ENCODE assay signal across 10 cellular contexts in genomic region chr21:45308211-45309068, GRCh38. TPM values are rescaled to one million over a fixed set of nuclear protein-coding genes. Genes with fewer than 3 reads are reported as not detected.
DNase-seq lines count a peak whose midpoint lies in the region; ATAC-seq and TF ChIP-seq lines count a peak whose summit lies in the region.
"Had no signal": no experiment of that assay in that cellular context is flagged by ENCODE, and none has a peak within 500 bp of the region (broad histone marks: within the 10 kb centered on the region; RNA-seq: fewer than 3 reads in every experiment).

No MANE protein-coding gene starts in this region.

- H2AFZ ChIP-seq in mesenchymal stem cell (ENCODE audit: low read depth, low read length), result no peak overlapping the region

- intact Hi-C loops in breast epithelium (cut with DNase I; ENCODE audit: low total_unique reads) (no loop called here), uterus (cut with DNase I; ENCODE audit: low total_unique reads) (no loop called here)

- POLR2A ChIA-PET in activated naive CD8-positive, alpha-beta T cell treated with anti-CD3 and anti-CD28 coated beads, Interleukin-2, amount 10 ng/mL, durations not matched to agents 7 days and 5 days (lab: Charles Lee), result no interaction called here

- no peak for TF ChIP-seq POLR2A in breast epithelium (IDR thresholded peaks at IDR 0.05)
- TF ChIP-seq POLR2A in uterus (IDR thresholded peaks at IDR 0.05), result no peak

- peak; percentile 30 for DNase-seq in activated naive CD8-positive, alpha-beta T cell treated with anti-CD3 and anti-CD28 coated beads, Interleukin-2, amount 10 ng/mL, durations not matched to agents 7 days and 5 days
- no peak for DNase-seq in activated naive CD8-positive, alpha-beta T cell treated with anti-CD3 and anti-CD28 coated beads for 36 hours
- DNase-seq in breast epithelium (ENCODE audit: low spot score in 2 of 2) (no peak), mesenchymal stem cell (peak; percentile 97), uterus (peak in 1 of 2 donors; percentile 42), NCI-H2029 (lab: John Stamatoyannopoulos, UW) (no peak), mesendoderm (no peak), amygdala (lab: John Stamatoyannopoulos, UW) (no peak)

- no peak overlapping the region for H3K4me3 ChIP-seq in breast epithelium
- H3K4me3 ChIP-seq in mesenchymal stem cell (ENCODE audit: insufficient read depth in 1 of 2, low read depth in 1 of 2, low read length in 2 of 2), result peak overlapping the region in 1 of 2 experiments; percentile 31
- no peak overlapping the region for H3K4me3 ChIP-seq in uterus
- H3K4me3 ChIP-seq in mesendoderm (ENCODE audit: low read length), result no peak overlapping the region

- H3K36me3 ChIP-seq in breast epithelium (no peaks in the 10 kb centered on the region), mesenchymal stem cell (ENCODE audit: control insufficient read depth in 1 of 2, insufficient read depth in 2 of 2, low read depth in 1 of 2, low read length in 2 of 2) (no peaks in the 10 kb centered on the region), uterus (no peaks in the 10 kb centered on the region), mesendoderm (ENCODE audit: control insufficient read depth, insufficient read depth, low read length) (no peaks in the 10 kb centered on the region)

- no peak overlapping the region for H3K27ac Mint-ChIP-seq in activated naive CD8-positive, alpha-beta T cell treated with anti-CD3 and anti-CD28 coated beads, Interleukin-2, amount 10 ng/mL, durations not matched to agents 7 days and 5 days
- no peak overlapping the region for H3K27ac Mint-ChIP-seq in activated naive CD8-positive, alpha-beta T cell treated with anti-CD3 and anti-CD28 coated beads for 36 hours
- H3K27ac Mint-ChIP-seq: T-helper 2 cell treated with Interferon-gamma antibody and Interleukin-4, amounts not matched to agents 5 μg/mL and 100 μg/mL, for 36 hours had no signal

- no peak overlapping the region for H4K5ac ChIP-seq in mesendoderm (ENCODE audit: low read length)

- no peak overlapping the region for H3K56ac ChIP-seq in mesendoderm (ENCODE audit: low read length)

- H2AK5ac ChIP-seq in mesenchymal stem cell (ENCODE audit: low read length, severe bottlenecking) (peak overlapping the region; percentile 50), mesendoderm (ENCODE audit: low read length) (no peak overlapping the region)

- H3K27me3 ChIP-seq in breast epithelium, result no peaks in the 10 kb centered on the region
- peaks cover 0 to 7% of the 10 kb centered on the region in 2 experiments for H3K27me3 ChIP-seq in mesenchymal stem cell (ENCODE audit: control insufficient read depth in 1 of 2, insufficient read depth in 1 of 2, low read length in 2 of 2)
- H3K27me3 ChIP-seq in uterus, result no peaks in the 10 kb centered on the region
- no peaks in the 10 kb centered on the region for H3K27me3 ChIP-seq in mesendoderm (ENCODE audit: insufficient read depth, low read length, poor library complexity)

- H2BK5ac ChIP-seq in mesenchymal stem cell (ENCODE audit: low read depth, low read length, poor library complexity, severe bottlenecking) (peak overlapping the region; percentile 26), mesendoderm (ENCODE audit: low read length) (no peak overlapping the region)

- H3K9ac ChIP-seq in mesenchymal stem cell (ENCODE audit: low read length) (peak overlapping the region; percentile 64), mesendoderm (ENCODE audit: low read length) (no peak overlapping the region)

- H3K9me3 ChIP-seq in breast epithelium (no peaks in the 10 kb centered on the region), mesenchymal stem cell (ENCODE audit: control insufficient read depth, low read length) (no peaks in the 10 kb centered on the region), uterus (no peaks in the 10 kb centered on the region)

- peak overlapping the region; percentile 96 to 98 for H3K4ac ChIP-seq in mesenchymal stem cell (ENCODE audit: low read depth in 1 of 2, low read length in 2 of 2)
- H3K4ac ChIP-seq in mesendoderm (ENCODE audit: low read depth, low read length), result no peak overlapping the region

- no peak overlapping the region for H3K4me3 Mint-ChIP-seq in activated naive CD8-positive, alpha-beta T cell treated with anti-CD3 and anti-CD28 coated beads, Interleukin-2, amount 10 ng/mL, durations not matched to agents 7 days and 5 days
- H3K4me3 Mint-ChIP-seq in activated naive CD8-positive, alpha-beta T cell treated with anti-CD3 and anti-CD28 coated beads for 36 hours, result no peak overlapping the region
- H3K4me3 Mint-ChIP-seq: T-helper 2 cell treated with Interferon-gamma antibody and Interleukin-4, amounts not matched to agents 5 μg/mL and 100 μg/mL, for 36 hours had no signal

- H3K27ac ChIP-seq in breast epithelium (peak overlapping the region; percentile 60 to 90), mesenchymal stem cell (ENCODE audit: low read length, poor library complexity, severe bottlenecking) (peak overlapping the region; percentile 84), uterus (peak overlapping the region; percentile 62 to 74), mesendoderm (ENCODE audit: low read depth, low read length) (no peak overlapping the region)

- peak overlapping the region; percentile 83 to 98 for H3K18ac ChIP-seq in mesenchymal stem cell (ENCODE audit: low read depth in 1 of 2, low read length in 2 of 2)
- no peak overlapping the region for H3K18ac ChIP-seq in mesendoderm (ENCODE audit: low read length)

- H4K91ac ChIP-seq in mesenchymal stem cell (ENCODE audit: low read length), result peak overlapping the region; percentile 98

- H3K79me2 ChIP-seq in mesendoderm (ENCODE audit: control insufficient read depth, insufficient read depth, low read length), result no peaks in the 10 kb centered on the region

- no peak for TF ChIP-seq CTCF in breast epithelium (IDR thresholded peaks at IDR 0.05)
- TF ChIP-seq CTCF in uterus (IDR thresholded peaks at IDR 0.05), result no peak

- no peaks in the 10 kb centered on the region for H3K36me3 Mint-ChIP-seq in activated naive CD8-positive, alpha-beta T cell treated with anti-CD3 and anti-CD28 coated beads, Interleukin-2, amount 10 ng/mL, durations not matched to agents 7 days and 5 days
- H3K36me3 Mint-ChIP-seq in activated naive CD8-positive, alpha-beta T cell treated with anti-CD3 and anti-CD28 coated beads for 36 hours, result no peaks in the 10 kb centered on the region
- H3K36me3 Mint-ChIP-seq: CD4-positive, CD25-positive, alpha-beta regulatory T cell had no signal

- H3K79me1 ChIP-seq in mesenchymal stem cell (replicated peaks; ENCODE audit: low read length, poor library complexity, severe bottlenecking) (no peaks in the 10 kb centered on the region), mesendoderm (ENCODE audit: low read length) (no peaks in the 10 kb centered on the region)

- H3K23ac ChIP-seq in mesenchymal stem cell (ENCODE audit: low read length in 2 of 2) (peak overlapping the region in 1 of 2 experiments; percentile 66), mesendoderm (ENCODE audit: low read length) (no peak overlapping the region)

- H2BK15ac ChIP-seq in mesenchymal stem cell (ENCODE audit: low read depth, poor library complexity, severe bottlenecking), result peak overlapping the region; percentile 30
- H2BK15ac ChIP-seq in mesendoderm (replicated peaks; ENCODE audit: low read depth), result no peak overlapping the region

- peak overlapping the region in 1 of 2 experiments; percentile 86 for H3K14ac ChIP-seq in mesenchymal stem cell (ENCODE audit: low read length in 2 of 2)

- ATAC-seq in activated naive CD8-positive, alpha-beta T cell treated with anti-CD3 and anti-CD28 coated beads, Interleukin-2, amount 10 ng/mL, durations not matched to agents 7 days and 5 days (ENCODE audit: low read depth), result no peak

- H2BK120ac ChIP-seq in mesenchymal stem cell (ENCODE audit: low read depth, low read length) (peak overlapping the region; percentile 90), mesendoderm (ENCODE audit: low read depth, low read length) (no peak overlapping the region)

- H2BK12ac ChIP-seq in mesenchymal stem cell (ENCODE audit: low read length in 2 of 2), result peak overlapping the region; percentile 88 to 99

- peaks cover 1% of the 10 kb centered on the region for H3K4me1 Mint-ChIP-seq in activated naive CD8-positive, alpha-beta T cell treated with anti-CD3 and anti-CD28 coated beads, Interleukin-2, amount 10 ng/mL, durations not matched to agents 7 days and 5 days
- H3K4me1 Mint-ChIP-seq in activated naive CD8-positive, alpha-beta T cell treated with anti-CD3 and anti-CD28 coated beads for 36 hours, result peaks cover 13% of the 10 kb centered on the region

- peak overlapping the region; percentile 97 for H4K8ac ChIP-seq in mesenchymal stem cell (ENCODE audit: low read length)
- no peak overlapping the region for H4K8ac ChIP-seq in mesendoderm (ENCODE audit: low read depth, low read length)

- peak overlapping the region; percentile 24 for H3K4me2 ChIP-seq in mesenchymal stem cell (ENCODE audit: low read length, poor library complexity, severe bottlenecking)
- H3K4me2 ChIP-seq in mesendoderm (ENCODE audit: low read length), result no peak overlapping the region

- H3K27me3 Mint-ChIP-seq in activated naive CD8-positive, alpha-beta T cell treated with anti-CD3 and anti-CD28 coated beads, Interleukin-2, amount 10 ng/mL, durations not matched to agents 7 days and 5 days, result peaks cover 6% of the 10 kb centered on the region
- peaks cover 9% of the 10 kb centered on the region for H3K27me3 Mint-ChIP-seq in activated naive CD8-positive, alpha-beta T cell treated with anti-CD3 and anti-CD28 coated beads for 36 hours
- H3K27me3 Mint-ChIP-seq: CD4-positive, CD25-positive, alpha-beta regulatory T cell had no signal

- H3K9me3 Mint-ChIP-seq in activated naive CD8-positive, alpha-beta T cell treated with anti-CD3 and anti-CD28 coated beads, Interleukin-2, amount 10 ng/mL, durations not matched to agents 7 days and 5 days, result no peaks in the 10 kb centered on the region
- peaks cover 2% of the 10 kb centered on the region for H3K9me3 Mint-ChIP-seq in activated naive CD8-positive, alpha-beta T cell treated with anti-CD3 and anti-CD28 coated beads for 36 hours
- H3K9me3 Mint-ChIP-seq: T-helper 2 cell treated with Interferon-gamma antibody and Interleukin-4, amounts not matched to agents 5 μg/mL and 100 μg/mL, for 36 hours had no signal

- H3K4me1 ChIP-seq in breast epithelium (peaks cover 3 to 5% of the 10 kb centered on the region in 2 donors), mesenchymal stem cell (ENCODE audit: control insufficient read depth, insufficient read depth, low read depth, low read length) (peaks cover 53% of the 10 kb centered on the region), uterus (peaks cover 10 to 26% of the 10 kb centered on the region in 2 donors), mesendoderm (ENCODE audit: control insufficient read depth, low read depth, low read length) (no peaks in the 10 kb centered on the region)

- 48% methylated on average over 26 of the region's 26 CpGs for WGBS in mesenchymal stem cell
- WGBS in mesendoderm (ENCODE audit: extremely low coverage, insufficient coverage, low lambda C conversion rate), result no CpG with 5 or more reads among the region's 26 CpGs

RNA-seq across cellular contexts. Expression of gene POFUT2, which starts 20.7 kb away (rescaled TPM):
- total RNA-seq in activated naive CD8-positive, alpha-beta T cell treated with anti-CD3 and anti-CD28 coated beads, Interleukin-2, amount 10 ng/mL, durations not matched to agents 7 days and 5 days, result 10 to 100 TPM; 26.0 to 27.0 TPM
- 10 to 100 TPM; 11.6 to 13.3 TPM for total RNA-seq in activated naive CD8-positive, alpha-beta T cell treated with anti-CD3 and anti-CD28 coated beads for 36 hours
- total RNA-seq in breast epithelium, result 10 to 100 TPM; 20.0 to 22.9 (median 22.1) TPM
- 75.1 TPM for polyA plus RNA-seq in mesenchymal stem cell (2013, experiment 1 of 2)
- polyA plus RNA-seq in mesenchymal stem cell (2013, experiment 2 of 2), result 76.3 TPM
- total RNA-seq in uterus, result 10 to 100 TPM in 3 of 4 donors, 1 to 10 TPM in 1; 6.2 to 49.7 (median 24.6) TPM
- 17.3 TPM for polyA plus RNA-seq in mesendoderm (2013, experiment 1 of 2)
- polyA plus RNA-seq in mesendoderm (2013, experiment 2 of 2), result 17.4 TPM

Comparison
In these comparisons a context has a peak if more than half of its experiments do, and no peak if none do; other contexts are left out.
1. DNase-seq: peak in activated naive CD8-positive, alpha-beta T cell treated with anti-CD3 and anti-CD28 coated beads, Interleukin-2, amount 10 ng/mL, durations not matched to agents 7 days and 5 days (single experiment) and mesenchymal stem cell (single experiment); none in activated naive CD8-positive, alpha-beta T cell treated with anti-CD3 and anti-CD28 coated beads for 36 hours (single experiment), breast epithelium (0 of 2), NCI-H2029 (single experiment), mesendoderm (single experiment) and amygdala (0 of 56).